9 cellular contexts compared by ENCODE assay signal in genomic region chr6:52552278-52552643, GRCh38. TPM values are rescaled to one million over a fixed set of nuclear protein-coding genes. Genes with fewer than 3 reads are reported as not detected.
DNase-seq lines count a peak whose midpoint lies in the region; ATAC-seq, FAIRE-seq and TF ChIP-seq lines count a peak whose summit lies in the region.
"Had no signal": no experiment of that assay in that cellular context is flagged by ENCODE, and none has a peak within 500 bp of the region (broad histone marks: within the 10 kb centered on the region; RNA-seq: fewer than 3 reads in every experiment).

No MANE protein-coding gene starts in this region.

- H3K14ac ChIP-seq in trophoblast cell (ENCODE audit: low read length), result no peak overlapping the region

- peak overlapping the region; percentile 3; the same call in 1 of the 2 replicates for H3K4me3 ChIP-seq in ACC112 (ENCODE audit: low read depth, low read length)
- no peak overlapping the region for H3K4me3 ChIP-seq in bronchial epithelial cell (ENCODE audit: low read depth, low read length)
- no peak overlapping the region for H3K4me3 ChIP-seq in trophoblast cell (ENCODE audit: low read depth, low read length)

- H3K79me2 ChIP-seq in ACC112 (ENCODE audit: control insufficient read depth, insufficient read depth, low read length, unreplicated experiment) (peaks cover 99% of the 10 kb centered on the region), trophoblast cell (ENCODE audit: control insufficient read depth, insufficient read depth, low read length, poor library complexity) (peaks cover 1% of the 10 kb centered on the region)

- peak; percentile 29 for DNase-seq in bronchial epithelial cell (ENCODE audit: low read depth)
- DNase-seq in trophoblast cell, result no peak
- DNase-seq in SK-N-DZ (ENCODE audit: low spot score), result no peak
- DNase-seq in DMS114 treated with DMSO at 0.1 percent for 48 hours (lab: John Stamatoyannopoulos, UW; ENCODE audit: unreplicated experiment), result no peak
- DNase-seq in stimulated activated naive CD8-positive, alpha-beta T cell treated with anti-CD3 and anti-CD28 coated beads, Interleukin-15, amount 100 ng/mL, for 72 hours, result no peak

- no peak for TF ChIP-seq CTCF in bronchial epithelial cell (IDR thresholded peaks at IDR 0.05; ENCODE audit: insufficient read depth, low read length, severe bottlenecking)

- H2AFZ ChIP-seq in ACC112 (ENCODE audit: low read length, unreplicated experiment) (no peak overlapping the region), trophoblast cell (ENCODE audit: insufficient read depth, low read length, poor library complexity) (no peak overlapping the region)

- H2BK5ac ChIP-seq in trophoblast cell (ENCODE audit: low read depth, low read length, poor library complexity), result no peak overlapping the region

- H3K36me3 ChIP-seq in ACC112 (ENCODE audit: insufficient read depth, low read length) (peaks cover 12% of the 10 kb centered on the region; the same call in 1 of the 2 replicates), bronchial epithelial cell (ENCODE audit: control insufficient read depth, insufficient read depth, low read length) (no peaks in the 10 kb centered on the region), trophoblast cell (ENCODE audit: control insufficient read depth in 1 of 2, insufficient read depth in 2 of 2, low read length in 2 of 2) (no peaks in the 10 kb centered on the region)

- H3K4me1 Mint-ChIP-seq in stimulated activated naive CD8-positive, alpha-beta T cell treated with anti-CD3 and anti-CD28 coated beads, Interleukin-15, amount 100 ng/mL, for 72 hours, result peaks cover 7% of the 10 kb centered on the region

- H2BK12ac ChIP-seq in trophoblast cell (ENCODE audit: low read length), result no peak overlapping the region

- no peak overlapping the region for H3K23ac ChIP-seq in trophoblast cell (ENCODE audit: low read length)

- H3K9me3 ChIP-seq in trophoblast cell (ENCODE audit: insufficient read depth, low read depth, low read length), result no peaks in the 10 kb centered on the region

- H3K4me1 ChIP-seq in ACC112 (ENCODE audit: control insufficient read depth, insufficient read depth, low read length, unreplicated experiment), result peaks cover 92% of the 10 kb centered on the region
- peaks cover 21 to 27% of the 10 kb centered on the region in 2 experiments for H3K4me1 ChIP-seq in trophoblast cell (ENCODE audit: control insufficient read depth in 1 of 2, insufficient read depth in 2 of 2, low read length in 2 of 2)

- H2BK120ac ChIP-seq in trophoblast cell (ENCODE audit: insufficient read depth, low read length, poor library complexity), result no peak overlapping the region

- peak overlapping the region in 1 of 2 donors; percentile 20 for H3K27ac Mint-ChIP-seq in stimulated activated naive CD8-positive, alpha-beta T cell treated with anti-CD3 and anti-CD28 coated beads, Interleukin-15, amount 100 ng/mL, for 72 hours

- H3K9me3 Mint-ChIP-seq in stimulated activated naive CD8-positive, alpha-beta T cell treated with anti-CD3 and anti-CD28 coated beads, Interleukin-15, amount 100 ng/mL, for 72 hours, result no peaks in the 10 kb centered on the region

- H3K79me1 ChIP-seq in trophoblast cell (ENCODE audit: low read length), result no peaks in the 10 kb centered on the region

- H3K4me3 Mint-ChIP-seq in stimulated activated naive CD8-positive, alpha-beta T cell treated with anti-CD3 and anti-CD28 coated beads, Interleukin-15, amount 100 ng/mL, for 72 hours, result no peak overlapping the region

- no peak overlapping the region for H4K8ac ChIP-seq in trophoblast cell (ENCODE audit: low read depth, low read length)

- H3K9ac ChIP-seq in trophoblast cell (ENCODE audit: low read length), result no peak overlapping the region

- H3K27me3 ChIP-seq in ACC112 (ENCODE audit: insufficient read depth, low read length) (no peaks in the 10 kb centered on the region), bronchial epithelial cell (ENCODE audit: control insufficient read depth, insufficient read depth, low read length) (no peaks in the 10 kb centered on the region), trophoblast cell (ENCODE audit: insufficient read depth, low read length) (no peaks in the 10 kb centered on the region)

- no peaks in the 10 kb centered on the region for H3K27me3 Mint-ChIP-seq in stimulated activated naive CD8-positive, alpha-beta T cell treated with anti-CD3 and anti-CD28 coated beads, Interleukin-15, amount 100 ng/mL, for 72 hours

- no peak overlapping the region for H4K91ac ChIP-seq in trophoblast cell (ENCODE audit: low read depth, low read length)

- ATAC-seq in GM19438 (IDR thresholded peaks at IDR 0.05; ENCODE audit: low read depth, unreplicated experiment), result peak; percentile 95
- ATAC-seq in HG03442 (IDR thresholded peaks at IDR 0.05; ENCODE audit: unreplicated experiment), result peak; percentile 93
- no peak for ATAC-seq in stimulated activated naive CD8-positive, alpha-beta T cell treated with anti-CD3 and anti-CD28 coated beads, Interleukin-15, amount 100 ng/mL, for 72 hours

- H3K27ac ChIP-seq in ACC112 (ENCODE audit: low read depth, low read length), result peak overlapping the region; percentile 96
- H3K27ac ChIP-seq in trophoblast cell (ENCODE audit: low read depth, low read length), result no peak overlapping the region

- H3K18ac ChIP-seq in trophoblast cell (ENCODE audit: low read length), result peak overlapping the region; percentile 81

- no peak for FAIRE-seq in bronchial epithelial cell (lab: Jason Lieb, UNC)
- FAIRE-seq: G401.6 had no signal

- no peak overlapping the region for H3K4ac ChIP-seq in trophoblast cell (ENCODE audit: low read depth, low read length)

- peak overlapping the region; percentile 13 for H3K4me2 ChIP-seq in trophoblast cell (ENCODE audit: low read length)

- no peak overlapping the region for H4K12ac ChIP-seq in trophoblast cell (ENCODE audit: low read depth, low read length)

- H2AK5ac ChIP-seq in trophoblast cell (ENCODE audit: low read length), result no peak overlapping the region

- no CpG with 5 or more reads among the region's 6 CpGs for WGBS in trophoblast cell (ENCODE audit: extremely low coverage, insufficient coverage, insufficient read length)

RNA-seq across cellular contexts. Expression of gene TRAM2, which starts 24.6 kb away (rescaled TPM):
- total RNA-seq in bronchial epithelial cell, result 3.2 and 4.2 TPM in 2 replicates
- 30.3 and 31.3 TPM in 2 replicates for polyA plus RNA-seq in trophoblast cell (2013)
- 3.9 and 4.3 TPM in 2 replicates for polyA plus RNA-seq in SK-N-DZ (2014; cell fraction: cytosol; rRNA removed)
- 4.0 and 5.7 TPM in 2 replicates for polyA plus RNA-seq in SK-N-DZ (2014; cell fraction: nucleus; rRNA removed)
